In the genomic region with DNA sequence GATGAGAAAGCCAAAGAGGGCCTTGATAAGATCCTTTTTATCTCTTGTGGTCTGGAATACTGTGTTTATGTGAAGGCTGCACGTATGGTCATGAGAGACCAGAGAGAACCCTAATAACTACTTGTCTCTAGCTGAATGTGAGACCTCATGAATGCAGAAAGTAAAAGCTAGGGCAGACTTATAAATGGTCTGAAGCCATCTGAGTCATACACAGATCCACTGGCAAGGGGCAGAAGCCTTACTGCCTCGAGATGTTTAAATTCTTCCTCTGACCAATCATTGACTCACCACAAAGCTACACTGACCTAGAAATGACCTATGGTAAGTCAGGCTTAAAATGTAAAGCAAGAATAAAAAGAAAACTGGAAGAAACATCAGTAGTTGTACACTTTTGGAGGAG, we compare ENCODE assay signal across 23 cellular contexts. TPM values are rescaled to one million over a fixed set of nuclear protein-coding genes. Genes with fewer than 3 reads are reported as not detected.
DNase-seq lines count a peak whose midpoint lies in the region; ATAC-seq and TF ChIP-seq lines count a peak whose summit lies in the region.
"Had no signal": no experiment of that assay in that cellular context is flagged by ENCODE, and none has a peak within 500 bp of the region (broad histone marks: within the 10 kb centered on the region; RNA-seq: fewer than 3 reads in every experiment).

No MANE protein-coding gene starts in this region.

- intact Hi-C loops in gastrocnemius medialis (cut with DNase I; ENCODE audit: low total_unique reads), result no loop called here

- in situ Hi-C loops in gastrocnemius medialis (cut with MboI; ENCODE audit: low sequenced_read_pairs in 4 of 4), result no loop called here

- H4K20me1 ChIP-seq in osteoblast (ENCODE audit: insufficient read depth, low read length), result no peaks in the 10 kb centered on the region

- H2AFZ ChIP-seq in osteoblast (ENCODE audit: low read length), result peak overlapping the region; percentile 62

- no peak for ATAC-seq in gastrocnemius medialis
- ATAC-seq: activated CD8-positive, alpha-beta memory T cell treated with anti-CD3 and anti-CD28 coated beads, Interleukin-2, amount 10 ng/mL, durations not matched to agents 7 days and 5 days; left cardiac atrium; naive thymus-derived CD8-positive, alpha-beta T cell; stimulated activated naive B cell treated with anti-CD40 and anti-IgM and Interleukin-4, amounts not matched to agents 10 μg/mL and 1 μg/mL and 100 μg/mL, for 72 hours; T-cell had no signal

- DNase-seq in COLO829 (ENCODE audit: low spot score) (peak; percentile 22), MG63 (peak; percentile 50), choroid plexus epithelial cell (ENCODE audit: low read depth) (peak; percentile 35), osteoblast (ENCODE audit: insufficient read length, low spot score, missing footprints) (peak; percentile 86), NCI-H510A (lab: John Stamatoyannopoulos, UW) (no peak), T-helper 1 cell (no peak), gastrocnemius medialis (no peak)
- DNase-seq: activated CD8-positive, alpha-beta memory T cell treated with anti-CD3 and anti-CD28 coated beads, Interleukin-2, amount 10 ng/mL, durations not matched to agents 7 days and 5 days; COR-L47; left cardiac atrium; mesendoderm; naive thymus-derived CD8-positive, alpha-beta T cell; NCI-H146; NCI-H2171; NCI-H526 treated with DMSO at 0.1 percent for 48 hours; posterior cingulate gyrus; SHP77; stimulated activated naive B cell treated with anti-CD40 and anti-IgM and Interleukin-4, amounts not matched to agents 10 μg/mL and 1 μg/mL and 100 μg/mL, for 72 hours; T-cell; testis had no signal

- no peaks in the 10 kb centered on the region for H3K36me3 ChIP-seq in MG63
- no peaks in the 10 kb centered on the region for H3K36me3 ChIP-seq in osteoblast (ENCODE audit: insufficient read depth, low read length)
- H3K36me3 ChIP-seq in gastrocnemius medialis, result no peaks in the 10 kb centered on the region
- H3K36me3 ChIP-seq: breast epithelium had no signal

- peak overlapping the region; percentile 70 for H3K4me2 ChIP-seq in osteoblast (ENCODE audit: insufficient read depth, low read length)

- TF ChIP-seq POLR2A in gastrocnemius medialis (IDR thresholded peaks at IDR 0.05), result no peak

- no peaks in the 10 kb centered on the region for H3K79me2 ChIP-seq in osteoblast (ENCODE audit: insufficient read depth, low read length)

- H3K27me3 ChIP-seq in MG63 (no peaks in the 10 kb centered on the region), osteoblast (ENCODE audit: insufficient read depth, low read length) (no peaks in the 10 kb centered on the region), gastrocnemius medialis (no peaks in the 10 kb centered on the region)
- H3K27me3 ChIP-seq: breast epithelium, testis had no signal

- H3K4me1 ChIP-seq in osteoblast (ENCODE audit: insufficient read depth, low read length), result peaks cover 6% of the 10 kb centered on the region
- no peaks in the 10 kb centered on the region for H3K4me1 ChIP-seq in gastrocnemius medialis
- H3K4me1 ChIP-seq: breast epithelium, testis had no signal

- peak overlapping the region; percentile 56 for H3K27ac ChIP-seq in osteoblast (ENCODE audit: low read depth, low read length)
- no peak overlapping the region for H3K27ac ChIP-seq in gastrocnemius medialis
- H3K27ac ChIP-seq: breast epithelium, testis had no signal

- no peak overlapping the region for H3K4me3 ChIP-seq in MG63
- no peak overlapping the region for H3K4me3 ChIP-seq in choroid plexus epithelial cell (ENCODE audit: low read depth, low read length)
- H3K4me3 ChIP-seq in osteoblast (ENCODE audit: insufficient read depth, low read length), result peak overlapping the region; percentile 32
- no peak overlapping the region for H3K4me3 ChIP-seq in gastrocnemius medialis
- H3K4me3 ChIP-seq: breast epithelium, testis had no signal

- H3K9me3 ChIP-seq in MG63 (peaks cover 17% of the 10 kb centered on the region), osteoblast (ENCODE audit: low read depth, low read length) (peaks cover 5% of the 10 kb centered on the region), gastrocnemius medialis (no peaks in the 10 kb centered on the region)
- H3K9me3 ChIP-seq: testis had no signal

- TF ChIP-seq CTCF in choroid plexus epithelial cell (conservative IDR thresholded peaks at IDR 0.05; ENCODE audit: low read depth, low read length), result no peak
- no peak for TF ChIP-seq CTCF in osteoblast (IDR thresholded peaks at IDR 0.05; ENCODE audit: extremely low read depth, low read depth, low read length)
- TF ChIP-seq CTCF in gastrocnemius medialis (IDR thresholded peaks at IDR 0.05 in 4 of 5, conservative IDR thresholded peaks at IDR 0.05 in 1 of 5), result no peak

RNA-seq across cellular contexts. Expression of a gene that starts 22.7 kb away (rescaled TPM):
- total RNA-seq in MG63 (2014; rRNA removed; shearing (Covaris generic); ENCODE audit: low replicate concordance), result not detected in 2 replicates
- not detected in 2 replicates for total RNA-seq in osteoblast
- not detected for total RNA-seq in gastrocnemius medialis
- total RNA-seq: activated CD4-positive, alpha-beta T cell treated with anti-CD3 and anti-CD28 coated beads, Interleukin-2, amount 10 ng/mL, durations not matched to agents 24 days and 14 days; activated CD8-positive, alpha-beta memory T cell treated with anti-CD3 and anti-CD28 coated beads, Interleukin-2, amount 10 ng/mL, durations not matched to agents 7 days and 5 days; B cell; breast epithelium; left cardiac atrium; naive thymus-derived CD8-positive, alpha-beta T cell; T-cell; testis had no signal

RNA-seq across cellular contexts. Expression of a gene that starts 51.0 kb away (rescaled TPM):
- 0.49 TPM in 1 of 2 replicates, not detected in the other for total RNA-seq in MG63 (2014; rRNA removed; shearing (Covaris generic); ENCODE audit: low replicate concordance)
- not detected in 2 replicates for total RNA-seq in osteoblast
- not detected for total RNA-seq in gastrocnemius medialis
- total RNA-seq: activated CD4-positive, alpha-beta T cell treated with anti-CD3 and anti-CD28 coated beads, Interleukin-2, amount 10 ng/mL, durations not matched to agents 24 days and 14 days; activated CD8-positive, alpha-beta memory T cell treated with anti-CD3 and anti-CD28 coated beads, Interleukin-2, amount 10 ng/mL, durations not matched to agents 7 days and 5 days; B cell; breast epithelium; left cardiac atrium; naive thymus-derived CD8-positive, alpha-beta T cell; T-cell; testis had no signal

Comparison
In these comparisons a context has a peak if more than half of its experiments do, and no peak if none do; other contexts are left out.
1. DNase-seq: peak in COLO829 (single experiment), MG63 (single experiment), choroid plexus epithelial cell (single experiment) and osteoblast (single experiment); none in NCI-H510A (single experiment), T-helper 1 cell (0 of 5) and gastrocnemius medialis (0 of 2).